ENCODE assay signal across 23 cellular contexts in genomic region chr12:132390287-132391076, GRCh38.
DNase-seq lines count a peak whose midpoint lies in the region; ATAC-seq and TF ChIP-seq lines count a peak whose summit lies in the region.
"Had no signal": no experiment of that assay in that cellular context is flagged by ENCODE, and none has a peak within 500 bp of the region (broad histone marks: within the 10 kb centered on the region; RNA-seq: fewer than 3 reads in every experiment).

No MANE protein-coding gene starts in this region.

- in situ Hi-C loops in KBM-7 (cut with MboI; ENCODE audit: low pct_unique_long_range_greater_than_20kb, low sequenced_read_pairs), result no loop called here

- no peak overlapping the region for H3K27ac ChIP-seq in right cardiac atrium (ENCODE audit: low read length)
- H3K27ac ChIP-seq in left lung, result no peak overlapping the region
- no peak overlapping the region for H3K27ac ChIP-seq in sigmoid colon
- H3K27ac ChIP-seq: HL-60, RWPE1 had no signal

- no peaks in the 10 kb centered on the region for H3K9me3 ChIP-seq in right cardiac atrium (ENCODE audit: control insufficient read depth, low read length)
- H3K9me3 ChIP-seq in left lung, result no peaks in the 10 kb centered on the region
- H3K9me3 ChIP-seq in sigmoid colon, result no peaks in the 10 kb centered on the region
- H3K9me3 ChIP-seq: A549, SK-N-SH had no signal

- H3K36me3 ChIP-seq in left lung (no peaks in the 10 kb centered on the region), sigmoid colon (no peaks in the 10 kb centered on the region)

- intact Hi-C loops in right cardiac atrium (cut with DNase I) (no loop called here), cardiac septum (cut with DNase I) (no loop called here), left lung (cut with DNase I) (no loop called here), sigmoid colon (cut with DNase I) (no loop called here)

- CTCF ChIA-PET in HEK293T (lab: Yijun Ruan, JAX), result no interaction called here

- WGBS in right cardiac atrium, result 83% methylated on average over 23 of the region's 23 CpGs
- WGBS in sigmoid colon, 2 donors, result 81 to 89% methylated on average over 23 of the region's 23 CpGs

- H3K4me3 ChIP-seq in right cardiac atrium (ENCODE audit: low read length) (no peak overlapping the region), left lung (no peak overlapping the region), sigmoid colon (no peak overlapping the region)
- H3K4me3 ChIP-seq: A549 had no signal

- H3K4me1 ChIP-seq in right cardiac atrium (ENCODE audit: control insufficient read depth, insufficient read depth, low read length) (no peaks in the 10 kb centered on the region), left lung (no peaks in the 10 kb centered on the region), sigmoid colon (peaks cover 0 to 4% (median 0%) of the 10 kb centered on the region in 4 donors)

- TF ChIP-seq CTCF in left lung (IDR thresholded peaks at IDR 0.05) (no peak), sigmoid colon (IDR thresholded peaks at IDR 0.05) (no peak)

- no peak for ATAC-seq in right cardiac atrium
- no peak for ATAC-seq in left lung
- ATAC-seq: A549; CD8-positive, alpha-beta T cell; HCT116 had no signal

- no peak for TF ChIP-seq POLR2A in sigmoid colon (IDR thresholded peaks at IDR 0.05)

- H3K27me3 ChIP-seq in right cardiac atrium (ENCODE audit: control insufficient read depth, insufficient read depth) (no peaks in the 10 kb centered on the region), left lung (peaks cover 18 to 82% of the 10 kb centered on the region in 2 donors), sigmoid colon (peaks cover 5 to 72% (median 35%) of the 10 kb centered on the region in 3 donors)

- TF ChIP-seq EP300 in sigmoid colon (IDR thresholded peaks at IDR 0.05), result no peak

- DNase-seq in right cardiac atrium (peak; percentile 5 to 34 (median 6)), cardiac septum (ENCODE audit: low spot score) (no peak), left lung (peak; percentile 22 to 64), sigmoid colon (peak; percentile 56), KBM-7 (no peak), germinal center (ENCODE audit: low spot score) (no peak), HEK293T (ENCODE audit: extremely low spot score) (no peak)
- DNase-seq: C1 segment of cervical spinal cord; CD8-positive, alpha-beta T cell; DMS79 treated with DMSO at 0.1 percent for 48 hours; GF-D8; NCI-H1048; NCI-H1417; NCI-H1694; NCI-H2029 treated with DMSO at 0.1 percent for 48 hours; NCI-H2227 treated with DMSO at 0.1 percent for 48 hours; NCI-H510A; NCI-H69; SK-N-SH had no signal

- POLR2A ChIA-PET in HEK293T (lab: Yijun Ruan, JAX), result no interaction called here

TF ChIP-seq in HEK293T, 16 proteins besides CTCF, POLR2A, EP300 and RAD21:
- TF ChIP-seq FOXM1 (IDR thresholded peaks at IDR 0.05; ENCODE audit: borderline replicate concordance) (no peak), FOXA1 (IDR thresholded peaks at IDR 0.05) (no peak), HDGF (IDR thresholded peaks at IDR 0.05; ENCODE audit: borderline replicate concordance) (no peak), FOXK2 (IDR thresholded peaks at IDR 0.05) (no peak), LEF1 (IDR thresholded peaks at IDR 0.05; ENCODE audit: borderline replicate concordance) (no peak)

Comparison
In these comparisons a context has a peak if more than half of its experiments do, and no peak if none do; other contexts are left out.
1. DNase-seq: peak in right cardiac atrium (3 of 3), left lung (2 of 2) and sigmoid colon (single experiment); none in cardiac septum (single experiment), KBM-7 (single experiment), germinal center (single experiment) and HEK293T (single experiment).